In genomic region chr10:101941871-101942270, GRCh38 we compare ENCODE assay signal across 1 cellular context.
TF ChIP-seq lines count a peak whose summit lies in the region.

No MANE protein-coding gene starts in this region.

TF ChIP-seq in SK-N-SH, 30 proteins besides CTCF, POLR2A, EP300 and RAD21 (continued from another document):
- no peak for TF ChIP-seq REST (IDR thresholded peaks at IDR 0.05; ENCODE audit: low read depth, low read length)
- TF ChIP-seq MXI1 (IDR thresholded peaks at IDR 0.05; ENCODE audit: low read depth, low read length): no peak
- no peak for TF ChIP-seq PBX3 (IDR thresholded peaks at IDR 0.05)
- no peak for TF ChIP-seq EZH2phosphoT487 (IDR thresholded peaks at IDR 0.05; ENCODE audit: borderline replicate concordance, low read depth)
- no peak for TF ChIP-seq FOXJ3 (CRISPR knock-in tag; IDR thresholded peaks at IDR 0.05)
- no peak for TF ChIP-seq RCOR1 (IDR thresholded peaks at IDR 0.05; ENCODE audit: low read length)
- no peak for TF ChIP-seq FOXM1 (IDR thresholded peaks at IDR 0.05; ENCODE audit: low read depth)
- TF ChIP-seq NRF1 (IDR thresholded peaks at IDR 0.05; ENCODE audit: low read depth, low read length): no peak
